Comparison of ENCODE assay signal across 8 cellular contexts in the genomic region with DNA sequence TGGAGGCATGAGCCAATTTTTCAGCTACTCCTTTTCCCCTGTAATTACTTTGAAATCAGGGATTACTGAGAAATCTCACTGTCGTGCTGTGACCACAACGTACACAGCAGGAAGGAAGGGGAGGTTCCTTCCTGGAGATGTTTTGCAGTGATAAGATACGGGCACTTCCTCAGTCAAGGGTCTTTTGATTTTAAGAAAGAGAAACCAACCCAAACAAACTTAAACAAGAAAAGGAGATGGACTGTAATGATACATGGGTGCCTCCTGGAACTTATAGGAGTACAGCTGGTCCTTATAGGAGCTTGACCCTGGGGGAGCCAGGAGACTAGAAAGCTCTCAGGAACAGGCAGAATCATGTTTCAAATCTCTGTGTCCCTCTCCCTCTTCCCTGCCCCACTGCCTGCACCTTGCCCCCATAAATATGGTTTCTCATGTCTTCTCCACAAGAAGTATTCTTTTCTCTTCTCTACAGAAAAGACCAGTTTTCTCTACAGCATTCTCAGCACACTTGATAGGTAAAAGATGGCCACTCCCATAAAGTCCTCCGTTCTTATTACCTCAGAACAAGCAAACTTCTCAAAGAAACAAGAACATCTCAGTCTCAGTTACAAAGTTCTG.
DNase-seq lines count a peak whose midpoint lies in the region; ATAC-seq, FAIRE-seq and TF ChIP-seq lines count a peak whose summit lies in the region.

No MANE protein-coding gene starts in this region.

- H3K4me3 Mint-ChIP-seq in activated CD8-positive, alpha-beta T cell treated with anti-CD3 and anti-CD28 coated beads, Interleukin-2, amount 10 ng/mL, durations not matched to agents 7 days and 5 days: peak overlapping the region; percentile 75

- peak; percentile 5 for FAIRE-seq in keratinocyte (lab: Jason Lieb, UNC)
- no peak for FAIRE-seq in D721Med (lab: Jason Lieb, UNC)

- dilution Hi-C loops in keratinocyte (cut with MboI; ENCODE audit: extremely low pct_ligation_motif_present, low sequenced_read_pairs): no loop called here

- DNase-seq in activated CD8-positive, alpha-beta T cell treated with anti-CD3 and anti-CD28 coated beads, Interleukin-2, amount 10 ng/mL, durations not matched to agents 7 days and 5 days: peak; percentile 66
- DNase-seq in keratinocyte (ENCODE audit: low read depth, low spot score) (no peak), kidney glomerular epithelial cell (lab: John Stamatoyannopoulos, UW) (no peak), left colon (no peak), D721Med (ENCODE audit: insufficient read length, low spot score) (no peak)

- intact Hi-C loops in left colon (cut with DNase I, micrococcal nuclease): no loop called here

- TF ChIP-seq CTCF in keratinocyte (optimal IDR thresholded peaks at IDR 0.05 in 1 of 3, IDR thresholded peaks at IDR 0.05 in 1 of 3, conservative IDR thresholded peaks at IDR 0.05 in 1 of 3; ENCODE audit: extremely low read depth in 1 of 3, insufficient read depth in 2 of 3, low read length in 3 of 3): no peak
- no peak for TF ChIP-seq CTCF in D721Med (IDR thresholded peaks at IDR 0.05; ENCODE audit: insufficient read depth, missing control alignments)

- peak overlapping the region; percentile 80 for H2AFZ ChIP-seq in keratinocyte (ENCODE audit: control insufficient read depth, low read length)

- ATAC-seq in GM19023 (IDR thresholded peaks at IDR 0.05; ENCODE audit: unreplicated experiment) (peak; percentile 12), HG03439 (IDR thresholded peaks at IDR 0.05; ENCODE audit: unreplicated experiment) (peak; percentile 29), left colon (no peak)
- peak; percentile 72 for ATAC-seq in activated CD8-positive, alpha-beta T cell treated with anti-CD3 and anti-CD28 coated beads, Interleukin-2, amount 10 ng/mL, durations not matched to agents 7 days and 5 days

- H4K20me1 ChIP-seq in BLaER1 treated with 17β-estradiol and CSF1 and Interleukin-3, amounts not matched to agents 10 nM and 100 nM: no peaks in the 10 kb centered on the region
- no peaks in the 10 kb centered on the region for H4K20me1 ChIP-seq in keratinocyte (ENCODE audit: control insufficient read depth, extremely low read depth, insufficient read depth, low read length)

- H3K4me3 ChIP-seq in BLaER1 treated with 17β-estradiol and CSF1 and Interleukin-3, amounts not matched to agents 10 nM and 100 nM: peak overlapping the region; percentile 11 to 64 (median 52); a peak in 19 of 20 replicates
- peak overlapping the region in 2 of 3 experiments; percentile 11 to 25 for H3K4me3 ChIP-seq in keratinocyte (ENCODE audit: control insufficient read depth in 2 of 3, extremely low read depth in 1 of 3, insufficient read depth in 2 of 3, low read depth in 1 of 3, low read length in 3 of 3)

- H3K27ac ChIP-seq in BLaER1 treated with 17β-estradiol and CSF1 and Interleukin-3, amounts not matched to agents 10 nM and 100 nM: peak overlapping the region; percentile 81 to 98 (median 94)
- H3K27ac ChIP-seq in keratinocyte (ENCODE audit: control insufficient read depth, insufficient read depth, low read length): peak overlapping the region; percentile 8

- no peaks in the 10 kb centered on the region for H3K27me3 ChIP-seq in BLaER1 treated with 17β-estradiol and CSF1 and Interleukin-3, amounts not matched to agents 10 nM and 100 nM
- H3K27me3 ChIP-seq in keratinocyte (ENCODE audit: control insufficient read depth, extremely low read depth, insufficient read depth, low read length): no peaks in the 10 kb centered on the region

- peaks cover 45 to 78% (median 52%) of the 10 kb centered on the region in 10 experiments for H3K4me1 ChIP-seq in BLaER1 treated with 17β-estradiol and CSF1 and Interleukin-3, amounts not matched to agents 10 nM and 100 nM
- H3K4me1 ChIP-seq in keratinocyte (ENCODE audit: control insufficient read depth, extremely low read depth, insufficient read depth, low read length): peaks cover 12% of the 10 kb centered on the region

- POLR2A ChIA-PET in activated CD8-positive, alpha-beta T cell treated with anti-CD3 and anti-CD28 coated beads, Interleukin-2, amount 10 ng/mL, durations not matched to agents 7 days and 5 days (lab: Charles Lee): interaction anchor here (0.6 to 6.1 kb wide), 12 partner anchors 20 to 328 kb away, joined by 3 to 129 read pairs (median 5); no protein-coding TSS in a partner anchor

- no peaks in the 10 kb centered on the region for H3K79me2 ChIP-seq in keratinocyte (ENCODE audit: control insufficient read depth, insufficient read depth, low read length)

- CTCF ChIA-PET in activated CD8-positive, alpha-beta T cell treated with anti-CD3 and anti-CD28 coated beads, Interleukin-2, amount 10 ng/mL, durations not matched to agents 7 days and 5 days (lab: Charles Lee): interaction anchor here (0.6 to 5.8 kb wide), 11 partner anchors 8 to 282 kb away, joined by 3 to 53 read pairs (median 4); a partner anchor contains a TSS

- peak overlapping the region; percentile 72 to 88 (median 84) for H3K9ac ChIP-seq in BLaER1 treated with 17β-estradiol and CSF1 and Interleukin-3, amounts not matched to agents 10 nM and 100 nM
- H3K9ac ChIP-seq in keratinocyte (ENCODE audit: control insufficient read depth, extremely low read depth, insufficient read depth, low read length): no peak overlapping the region

- H3K4me2 ChIP-seq in BLaER1 treated with 17β-estradiol and CSF1 and Interleukin-3, amounts not matched to agents 10 nM and 100 nM: peak overlapping the region; percentile 81 to 92 (median 89)
- peak overlapping the region; percentile 76 for H3K4me2 ChIP-seq in keratinocyte (ENCODE audit: control insufficient read depth, extremely low read depth, insufficient read depth, low read depth, low read length)

- H3K36me3 ChIP-seq in BLaER1 treated with 17β-estradiol and CSF1 and Interleukin-3, amounts not matched to agents 10 nM and 100 nM: no peaks in the 10 kb centered on the region
- no peaks in the 10 kb centered on the region for H3K36me3 ChIP-seq in keratinocyte (ENCODE audit: control insufficient read depth in 2 of 2, extremely low read depth in 1 of 2, insufficient read depth in 2 of 2, low read length in 2 of 2)

- H3K9me3 Mint-ChIP-seq in activated CD8-positive, alpha-beta T cell treated with anti-CD3 and anti-CD28 coated beads, Interleukin-2, amount 10 ng/mL, durations not matched to agents 7 days and 5 days (ENCODE audit: insufficient read depth): peaks cover 8% of the 10 kb centered on the region

- H3K9me1 ChIP-seq in keratinocyte (ENCODE audit: control insufficient read depth, extremely low read depth, insufficient read depth, low read length): no peaks in the 10 kb centered on the region

- peaks cover 66% of the 10 kb centered on the region for H3K4me1 Mint-ChIP-seq in activated CD8-positive, alpha-beta T cell treated with anti-CD3 and anti-CD28 coated beads, Interleukin-2, amount 10 ng/mL, durations not matched to agents 7 days and 5 days (ENCODE audit: low read depth)

- peaks cover 34% of the 10 kb centered on the region for H3K36me3 Mint-ChIP-seq in activated CD8-positive, alpha-beta T cell treated with anti-CD3 and anti-CD28 coated beads, Interleukin-2, amount 10 ng/mL, durations not matched to agents 7 days and 5 days (ENCODE audit: low read depth)

- H3K27ac Mint-ChIP-seq in activated CD8-positive, alpha-beta T cell treated with anti-CD3 and anti-CD28 coated beads, Interleukin-2, amount 10 ng/mL, durations not matched to agents 7 days and 5 days: peak overlapping the region; percentile 98

- peaks cover 0 to 10% (median 4%) of the 10 kb centered on the region in 11 experiments; a peak in 8 of 22 replicates for H3K9me3 ChIP-seq in BLaER1 treated with 17β-estradiol and CSF1 and Interleukin-3, amounts not matched to agents 10 nM and 100 nM (replicated peaks in 1 of 11)
- H3K9me3 ChIP-seq in keratinocyte (ENCODE audit: control insufficient read depth, low read depth, low read length): no peaks in the 10 kb centered on the region

- no peaks in the 10 kb centered on the region for H3K27me3 Mint-ChIP-seq in activated CD8-positive, alpha-beta T cell treated with anti-CD3 and anti-CD28 coated beads, Interleukin-2, amount 10 ng/mL, durations not matched to agents 7 days and 5 days (ENCODE audit: low read depth)
